ENCODE assay signal across 14 cellular contexts in the genomic region with DNA sequence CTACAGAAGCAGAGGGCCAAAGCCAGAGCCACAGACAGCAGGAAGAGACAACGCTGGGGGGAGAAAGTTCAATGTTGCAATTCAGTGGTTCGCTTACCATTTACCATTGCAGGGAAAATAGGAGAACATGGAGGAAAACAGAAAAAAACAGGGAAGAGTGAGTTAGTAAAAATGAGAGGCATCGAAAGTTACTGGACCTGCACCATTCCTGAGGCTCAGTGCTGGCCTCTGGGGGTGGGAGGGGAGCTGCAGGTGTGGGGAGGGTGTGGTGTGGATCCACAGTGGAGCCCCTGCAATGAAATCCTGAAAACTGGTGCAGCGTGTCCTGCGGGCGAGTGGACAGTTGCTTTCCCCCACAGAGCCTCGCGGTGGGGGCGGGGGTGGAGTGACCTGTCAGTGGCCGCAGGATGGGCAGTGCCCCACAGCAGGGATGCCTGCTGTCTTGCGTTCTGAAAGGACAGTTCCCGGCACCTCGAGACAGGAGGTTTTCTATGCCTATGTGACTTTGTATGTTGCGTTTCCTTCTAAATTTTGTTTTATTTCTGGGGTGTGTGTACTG. TPM values are rescaled to one million over a fixed set of nuclear protein-coding genes. Genes with fewer than 3 reads are reported as not detected.
DNase-seq lines count a peak whose midpoint lies in the region; ATAC-seq and TF ChIP-seq lines count a peak whose summit lies in the region.
"Had no signal": no experiment of that assay in that cellular context is flagged by ENCODE, and none has a peak within 500 bp of the region (broad histone marks: within the 10 kb centered on the region; RNA-seq: fewer than 3 reads in every experiment).

No MANE protein-coding gene starts in this region.

- peak overlapping the region; percentile 94 for H3K27ac Mint-ChIP-seq in activated CD4-positive, alpha-beta memory T cell treated with anti-CD3 and anti-CD28 coated beads, Interleukin-2, amount 10 ng/mL, durations not matched to agents 7 days and 5 days
- peak overlapping the region; percentile 57 for H3K27ac Mint-ChIP-seq in glutamatergic neuron (ENCODE audit: unreplicated experiment)
- H3K27ac Mint-ChIP-seq in type B pancreatic cell = peak overlapping the region; percentile 27

- no peak for TF ChIP-seq CTCF in glutamatergic neuron (IDR thresholded peaks at IDR 0.05; ENCODE audit: partially characterized antibody, unreplicated experiment)
- TF ChIP-seq CTCF in type B pancreatic cell (conservative IDR thresholded peaks at IDR 0.05) = peak; percentile 28

- H3K27me3 Mint-ChIP-seq in activated CD4-positive, alpha-beta memory T cell treated with anti-CD3 and anti-CD28 coated beads, Interleukin-2, amount 10 ng/mL, durations not matched to agents 7 days and 5 days = no peaks in the 10 kb centered on the region
- H3K27me3 Mint-ChIP-seq in glutamatergic neuron (ENCODE audit: unreplicated experiment) = peaks cover 17% of the 10 kb centered on the region
- H3K27me3 Mint-ChIP-seq in type B pancreatic cell = no peaks in the 10 kb centered on the region
- H3K27me3 Mint-ChIP-seq: naive B cell had no signal

- CTCF ChIA-PET in activated CD4-positive, alpha-beta memory T cell treated with anti-CD3 and anti-CD28 coated beads, Interleukin-2, amount 10 ng/mL, durations not matched to agents 7 days and 5 days (lab: Charles Lee) = interaction anchor here (1.4 kb wide), 1 partner anchor 95 kb away, joined by 3 read pairs; no protein-coding TSS in a partner anchor

- intact Hi-C loops in cardiac septum (cut with DNase I) = no loop called here
- intact Hi-C loops in left cardiac atrium (cut with DNase I) = no loop called here

- POLR2A ChIA-PET in activated CD4-positive, alpha-beta memory T cell treated with anti-CD3 and anti-CD28 coated beads, Interleukin-2, amount 10 ng/mL, durations not matched to agents 7 days and 5 days (lab: Charles Lee) = interaction anchor here (1.3 to 2.9 kb wide), 2 partner anchors 30 to 79 kb away, joined by 3 to 19 read pairs; a partner anchor contains a TSS

- ATAC-seq in left cardiac atrium = no peak
- ATAC-seq: left colon had no signal

- H3K9me3 Mint-ChIP-seq in activated CD4-positive, alpha-beta memory T cell treated with anti-CD3 and anti-CD28 coated beads, Interleukin-2, amount 10 ng/mL, durations not matched to agents 7 days and 5 days = no peaks in the 10 kb centered on the region
- H3K9me3 Mint-ChIP-seq in glutamatergic neuron (ENCODE audit: unreplicated experiment) (peaks cover 18% of the 10 kb centered on the region), type B pancreatic cell (no peaks in the 10 kb centered on the region)
- H3K9me3 Mint-ChIP-seq: naive B cell had no signal

- H3K4me1 Mint-ChIP-seq in activated CD4-positive, alpha-beta memory T cell treated with anti-CD3 and anti-CD28 coated beads, Interleukin-2, amount 10 ng/mL, durations not matched to agents 7 days and 5 days = peaks cover 91% of the 10 kb centered on the region
- peaks cover 58% of the 10 kb centered on the region for H3K4me1 Mint-ChIP-seq in glutamatergic neuron (ENCODE audit: low read depth, unreplicated experiment)
- peaks cover 42% of the 10 kb centered on the region for H3K4me1 Mint-ChIP-seq in type B pancreatic cell (ENCODE audit: unreplicated experiment)

- peak; percentile 44 for DNase-seq in cardiac septum (ENCODE audit: low spot score)
- DNase-seq in left cardiac atrium = no peak
- DNase-seq in activated CD4-positive, alpha-beta memory T cell treated with anti-CD3 and anti-CD28 coated beads, Interleukin-2, amount 10 ng/mL, durations not matched to agents 7 days and 5 days = no peak
- DNase-seq in glutamatergic neuron = no peak
- no peak for DNase-seq in type B pancreatic cell (ENCODE audit: extremely low spot score, unreplicated experiment)
- no peak for DNase-seq in HK-2 (ENCODE audit: unreplicated experiment)
- no peak for DNase-seq in EL
- DNase-seq in HCEC 1CT = no peak
- DNase-seq: left colon; naive B cell; NCI-H2081 treated with DMSO at 0.1 percent for 48 hours; sigmoid colon; stimulated activated CD4-positive, alpha-beta T cell treated with anti-CD3 and anti-CD28 coated beads, Interleukin-4, amount 100 ng/mL, for 4 hours; stimulated activated naive CD4-positive, alpha-beta T cell had no signal

- H3K4me3 Mint-ChIP-seq in activated CD4-positive, alpha-beta memory T cell treated with anti-CD3 and anti-CD28 coated beads, Interleukin-2, amount 10 ng/mL, durations not matched to agents 7 days and 5 days = peak overlapping the region; percentile 62
- H3K4me3 Mint-ChIP-seq in glutamatergic neuron (ENCODE audit: unreplicated experiment) (no peak overlapping the region), type B pancreatic cell (no peak overlapping the region)

- H3K36me3 Mint-ChIP-seq in activated CD4-positive, alpha-beta memory T cell treated with anti-CD3 and anti-CD28 coated beads, Interleukin-2, amount 10 ng/mL, durations not matched to agents 7 days and 5 days (ENCODE audit: low read depth) = peaks cover 65% of the 10 kb centered on the region
- H3K36me3 Mint-ChIP-seq in glutamatergic neuron (ENCODE audit: unreplicated experiment) (no peaks in the 10 kb centered on the region), type B pancreatic cell (no peaks in the 10 kb centered on the region)

RNA-seq across cellular contexts. Expression of a gene that starts 5.7 kb away (rescaled TPM):
- total RNA-seq in cardiac septum (10.6 TPM), left cardiac atrium (10 to 100 TPM; 12.5 to 13.8 TPM), glutamatergic neuron (ENCODE audit: unreplicated experiment) (44.3 TPM), type B pancreatic cell (ENCODE audit: low replicate concordance) (26.3 and 26.5 TPM in 2 replicates)
- 10 to 100 TPM; 20.2 to 20.5 TPM for total RNA-seq in activated CD4-positive, alpha-beta memory T cell treated with anti-CD3 and anti-CD28 coated beads, Interleukin-2, amount 10 ng/mL, durations not matched to agents 7 days and 5 days

Comparison
In these comparisons a context has a peak if more than half of its experiments do, and no peak if none do; other contexts are left out.
1. H3K27ac Mint-ChIP-seq: peak in every context shown above with its lines; median percentile 94 in activated CD4-positive, alpha-beta memory T cell treated with anti-CD3 and anti-CD28 coated beads, Interleukin-2, amount 10 ng/mL, durations not matched to agents 7 days and 5 days; 57 in glutamatergic neuron; 27 in type B pancreatic cell.